In genomic region chr7:65979583-65980477, GRCh38 we compare ENCODE assay signal across 9 cellular contexts. TPM values are rescaled to one million over a fixed set of nuclear protein-coding genes. Genes with fewer than 3 reads are reported as not detected.
DNase-seq lines count a peak whose midpoint lies in the region; ATAC-seq, FAIRE-seq and TF ChIP-seq lines count a peak whose summit lies in the region.
"Had no signal": no experiment of that assay in that cellular context is flagged by ENCODE, and none has a peak within 500 bp of the region (broad histone marks: within the 10 kb centered on the region; RNA-seq: fewer than 3 reads in every experiment).

No MANE protein-coding gene starts in this region.

- CTCF ChIA-PET in activated CD4-positive, alpha-beta T cell treated with anti-CD3 and anti-CD28 coated beads, Interleukin-2, amount 10 ng/mL, durations not matched to agents 7 days and 5 days (lab: Charles Lee), result interaction anchor here (0.6 kb wide), 1 partner anchor 14 kb away, joined by 3 read pairs; no protein-coding TSS in a partner anchor

- peaks cover 15% of the 10 kb centered on the region for H3K4me1 Mint-ChIP-seq in activated CD4-positive, alpha-beta T cell treated with anti-CD3 and anti-CD28 coated beads, Interleukin-2, amount 10 ng/mL, durations not matched to agents 7 days and 5 days
- H3K4me1 Mint-ChIP-seq in stimulated activated memory B cell treated with anti-CD40 and anti-IgM and Interleukin-4, amounts not matched to agents 10 μg/mL and 1 μg/mL and 100 μg/mL, for 72 hours, result peaks cover 26% of the 10 kb centered on the region

- H3K9me3 ChIP-seq in SU-DHL-6 (ENCODE audit: insufficient read depth, low read length) (no peaks in the 10 kb centered on the region), iPS-18c (ENCODE audit: control insufficient read depth, insufficient read depth, low read length) (peaks cover 3% of the 10 kb centered on the region)

- peaks cover 21% of the 10 kb centered on the region for H3K36me3 Mint-ChIP-seq in activated CD4-positive, alpha-beta T cell treated with anti-CD3 and anti-CD28 coated beads, Interleukin-2, amount 10 ng/mL, durations not matched to agents 7 days and 5 days (ENCODE audit: low read depth)
- H3K36me3 Mint-ChIP-seq in stimulated activated memory B cell treated with anti-CD40 and anti-IgM and Interleukin-4, amounts not matched to agents 10 μg/mL and 1 μg/mL and 100 μg/mL, for 72 hours, result peaks cover 11% of the 10 kb centered on the region

- no peak overlapping the region for H2AFZ ChIP-seq in SU-DHL-6 (ENCODE audit: low read depth, low read length, severe bottlenecking)

- POLR2A ChIA-PET in activated CD4-positive, alpha-beta T cell treated with anti-CD3 and anti-CD28 coated beads, Interleukin-2, amount 10 ng/mL, durations not matched to agents 7 days and 5 days (lab: Charles Lee), result no interaction called here

- H3K4me2 ChIP-seq in SU-DHL-6 (ENCODE audit: low read depth, low read length, poor library complexity, severe bottlenecking), result peak overlapping the region; percentile 66

- no peak for FAIRE-seq in urothelium cell line (lab: Jason Lieb, UNC)

- ATAC-seq in stimulated activated memory B cell treated with anti-CD40 and anti-IgM and Interleukin-4, amounts not matched to agents 10 μg/mL and 1 μg/mL and 100 μg/mL, for 72 hours, result no peak
- ATAC-seq in GM18502 (IDR thresholded peaks at IDR 0.05; ENCODE audit: poor library complexity, unreplicated experiment), result no peak

- H3K9me3 Mint-ChIP-seq in activated CD4-positive, alpha-beta T cell treated with anti-CD3 and anti-CD28 coated beads, Interleukin-2, amount 10 ng/mL, durations not matched to agents 7 days and 5 days, result no peaks in the 10 kb centered on the region
- H3K9me3 Mint-ChIP-seq in stimulated activated memory B cell treated with anti-CD40 and anti-IgM and Interleukin-4, amounts not matched to agents 10 μg/mL and 1 μg/mL and 100 μg/mL, for 72 hours, result no peaks in the 10 kb centered on the region

- H3K4me3 Mint-ChIP-seq in activated CD4-positive, alpha-beta T cell treated with anti-CD3 and anti-CD28 coated beads, Interleukin-2, amount 10 ng/mL, durations not matched to agents 7 days and 5 days, result peak overlapping the region; percentile 90
- peak overlapping the region; percentile 86 for H3K4me3 Mint-ChIP-seq in stimulated activated memory B cell treated with anti-CD40 and anti-IgM and Interleukin-4, amounts not matched to agents 10 μg/mL and 1 μg/mL and 100 μg/mL, for 72 hours

- peak overlapping the region; percentile 96 for H3K27ac Mint-ChIP-seq in activated CD4-positive, alpha-beta T cell treated with anti-CD3 and anti-CD28 coated beads, Interleukin-2, amount 10 ng/mL, durations not matched to agents 7 days and 5 days
- H3K27ac Mint-ChIP-seq in stimulated activated memory B cell treated with anti-CD40 and anti-IgM and Interleukin-4, amounts not matched to agents 10 μg/mL and 1 μg/mL and 100 μg/mL, for 72 hours, result peak overlapping the region; percentile 85

- no peaks in the 10 kb centered on the region for H3K9me2 ChIP-seq in SU-DHL-6 (replicated peaks; ENCODE audit: insufficient read depth, low read length)

- peaks cover 4% of the 10 kb centered on the region; the same call in 1 of the 2 replicates for H4K20me1 ChIP-seq in SU-DHL-6 (ENCODE audit: low read depth, low read length)

- H3K27me3 ChIP-seq in SU-DHL-6 (ENCODE audit: low read length), result no peaks in the 10 kb centered on the region

- DNase-seq in activated CD4-positive, alpha-beta T cell treated with anti-CD3 and anti-CD28 coated beads, Interleukin-2, amount 10 ng/mL, durations not matched to agents 7 days and 5 days, result no peak
- DNase-seq in activated CD4-positive, alpha-beta T cell treated with anti-CD3 and anti-CD28 coated beads, Interleukin-2, amount 50 U/mL, for 1 hour, result no peak
- DNase-seq in 8988T (no peak), urothelium cell line (ENCODE audit: low spot score) (no peak)
- DNase-seq: NCI-H69 had no signal

- no peaks in the 10 kb centered on the region for H3K36me3 ChIP-seq in SU-DHL-6 (ENCODE audit: low read length)

- no peak for TF ChIP-seq CTCF in SU-DHL-6 (IDR thresholded peaks at IDR 0.05; ENCODE audit: insufficient read depth, low read length, poor library complexity, severe bottlenecking)

- H3K4me3 ChIP-seq in SU-DHL-6 (ENCODE audit: insufficient read depth, low read length, poor library complexity, severe bottlenecking) (no peak overlapping the region), iPS-18c (ENCODE audit: insufficient read depth, low read depth, low read length) (0 out of 2 replicates have a peak overlapping the region, but pooled peaks have one; percentile 15)

- H3K27ac ChIP-seq in SU-DHL-6 (ENCODE audit: low read depth, low read length), result no peak overlapping the region

- peaks cover 29% of the 10 kb centered on the region for H3K79me2 ChIP-seq in SU-DHL-6 (ENCODE audit: insufficient read depth, low read length)

- H3K27me3 Mint-ChIP-seq in activated CD4-positive, alpha-beta T cell treated with anti-CD3 and anti-CD28 coated beads, Interleukin-2, amount 10 ng/mL, durations not matched to agents 7 days and 5 days, result no peaks in the 10 kb centered on the region
- no peaks in the 10 kb centered on the region for H3K27me3 Mint-ChIP-seq in stimulated activated memory B cell treated with anti-CD40 and anti-IgM and Interleukin-4, amounts not matched to agents 10 μg/mL and 1 μg/mL and 100 μg/mL, for 72 hours

- H3K9ac ChIP-seq in SU-DHL-6 (ENCODE audit: low read length), result peak overlapping the region; percentile 92

- no peaks in the 10 kb centered on the region for H3F3A ChIP-seq in SU-DHL-6 (ENCODE audit: insufficient read depth)

RNA-seq across cellular contexts. Expression of gene GUSB, which starts 2.2 kb away (rescaled TPM):
- 10 to 100 TPM; 63.3 to 66.2 TPM for total RNA-seq in activated CD4-positive, alpha-beta T cell treated with anti-CD3 and anti-CD28 coated beads, Interleukin-2, amount 10 ng/mL, durations not matched to agents 7 days and 5 days
